Comparison of ENCODE assay signal across 9 cellular contexts in genomic region chr9:88106492-88106891, GRCh38. TPM values are rescaled to one million over a fixed set of nuclear protein-coding genes. Genes with fewer than 3 reads are reported as not detected.
DNase-seq lines count a peak whose midpoint lies in the region; ATAC-seq and TF ChIP-seq lines count a peak whose summit lies in the region.
"Had no signal": no experiment of that assay in that cellular context is flagged by ENCODE, and none has a peak within 500 bp of the region (broad histone marks: within the 10 kb centered on the region; RNA-seq: fewer than 3 reads in every experiment).

No MANE protein-coding gene starts in this region.

- TF ChIP-seq CTCF in DOHH2 (IDR thresholded peaks at IDR 0.05; ENCODE audit: low read depth, low read length, poor library complexity, severe bottlenecking) (peak; percentile 15), brain (conservative IDR thresholded peaks at IDR 0.05) (peak; percentile 57 to 73)

- H3K27me3 Mint-ChIP-seq in brain, result peaks cover 11% of the 10 kb centered on the region

- ATAC-seq in GM19328 (IDR thresholded peaks at IDR 0.05; ENCODE audit: unreplicated experiment), result no peak
- ATAC-seq in aorta (ENCODE audit: low FRiP score), result no peak

- H3K4me3 Mint-ChIP-seq in brain, result no peak overlapping the region

- H3K9me3 ChIP-seq in DOHH2 (ENCODE audit: control insufficient read depth, insufficient read depth, low read length), result no peaks in the 10 kb centered on the region; the same call in 1 of the 2 replicates
- H3K9me3 ChIP-seq in aorta (ENCODE audit: control insufficient read depth, low read length), result no peaks in the 10 kb centered on the region

- H3K27me3 ChIP-seq in DOHH2 (ENCODE audit: control insufficient read depth, low read length), result no peaks in the 10 kb centered on the region
- H3K27me3 ChIP-seq in aorta (ENCODE audit: control insufficient read depth in 1 of 2, insufficient read depth in 2 of 2, low read length in 1 of 2), result no peaks in the 10 kb centered on the region

- no peaks in the 10 kb centered on the region for H3K36me3 Mint-ChIP-seq in brain

- H3K4me3 ChIP-seq in DOHH2 (ENCODE audit: low read length) (no peak overlapping the region), aorta (ENCODE audit: low read length in 2 of 2) (no peak overlapping the region)

- H3K36me3 ChIP-seq in DOHH2 (ENCODE audit: control insufficient read depth, low read length) (no peaks in the 10 kb centered on the region), aorta (ENCODE audit: control insufficient read depth in 1 of 2, insufficient read depth in 2 of 2, low read length in 1 of 2) (no peaks in the 10 kb centered on the region)

- no peaks in the 10 kb centered on the region for H3K79me2 ChIP-seq in DOHH2 (ENCODE audit: control insufficient read depth, low read length)

- WGBS in aorta, 2 donors, result 24 to 27% methylated on average over 4 of the region's 4 CpGs

- H3K9me3 Mint-ChIP-seq in brain, result peaks cover 0 to 4% (median 0%) of the 10 kb centered on the region in 5 experiments

- no peaks in the 10 kb centered on the region for H3K4me1 ChIP-seq in DOHH2 (ENCODE audit: control insufficient read depth, low read length)
- no peaks in the 10 kb centered on the region for H3K4me1 ChIP-seq in aorta (ENCODE audit: control insufficient read depth in 1 of 2, insufficient read depth in 2 of 2, low read length in 2 of 2)

- H3K4me1 Mint-ChIP-seq in brain, result no peaks in the 10 kb centered on the region

- H3K4me2 ChIP-seq in DOHH2 (ENCODE audit: low read length), result no peak overlapping the region

- peak; percentile 21 to 68 for DNase-seq in Kasumi-1 (lab: John Stamatoyannopoulos, UW)
- peak; percentile 20 for DNase-seq in medulla oblongata (ENCODE audit: extremely low spot score)
- no peak for DNase-seq in aorta
- no peak for DNase-seq in ureter (ENCODE audit: low spot score)
- DNase-seq in NCI-H510A treated with DMSO at 0.1 percent for 48 hours (lab: John Stamatoyannopoulos, UW), result no peak

- no peak overlapping the region for H3K27ac ChIP-seq in DOHH2 (ENCODE audit: low read depth, low read length)
- no peak overlapping the region for H3K27ac ChIP-seq in aorta (ENCODE audit: low read depth in 1 of 2, low read length in 2 of 2)

- H3K27ac Mint-ChIP-seq in brain, result no peak overlapping the region

- H3F3A ChIP-seq in DOHH2 (ENCODE audit: control insufficient read depth, insufficient read depth), result no peaks in the 10 kb centered on the region

- no peaks in the 10 kb centered on the region for H3K9me2 ChIP-seq in DOHH2 (replicated peaks; ENCODE audit: control insufficient read depth, low read length)

- intact Hi-C loops in aorta (cut with DNase I), result loop anchor here in 1 of 2 donors (10.0 kb wide), 1 partner anchor 468 kb away; no protein-coding TSS in a partner anchor

- no peaks in the 10 kb centered on the region for H4K20me1 ChIP-seq in DOHH2 (ENCODE audit: control insufficient read depth, insufficient read depth, low read depth, low read length)

RNA-seq across cellular contexts. Expression of gene SPATA31C2, which starts 31.8 kb away (rescaled TPM):
- polyA plus RNA-seq in brain (ENCODE audit: insufficient read depth, low read depth, low replicate concordance) (not detected), aorta (not detected)
- total RNA-seq in aorta (not detected), ureter (not detected)
- total RNA-seq: LHCN-M2 had no signal

Comparison
In these comparisons a context has a peak if more than half of its experiments do, and no peak if none do; other contexts are left out.
1. DNase-seq: peak in Kasumi-1 (2 of 2) and medulla oblongata (single experiment); none in aorta (0 of 2), ureter (single experiment) and NCI-H510A treated with DMSO at 0.1 percent for 48 hours (single experiment).